8 cellular contexts compared by ENCODE assay signal in genomic region chr12:95943231-95943842, GRCh38. TPM values are rescaled to one million over a fixed set of nuclear protein-coding genes. Genes with fewer than 3 reads are reported as not detected.
DNase-seq lines count a peak whose midpoint lies in the region; ATAC-seq and TF ChIP-seq lines count a peak whose summit lies in the region.

AMDHD1 (plus strand) TSS chr12:95943331; CDS start chr12:95943399, 68 bp downstream.

- H3K9me3 ChIP-seq in NT2/D1 (ENCODE audit: insufficient read depth, low read length) (no peaks in the 10 kb centered on the region), suprapubic skin (no peaks in the 10 kb centered on the region)

- H3K9me3 Mint-ChIP-seq in nephron progenitor cell: peaks cover 8% of the 10 kb centered on the region

- WGBS in suprapubic skin: 0% methylated on average over 11 of the region's 48 CpGs

- H3K36me3 ChIP-seq in NT2/D1 (ENCODE audit: insufficient read depth, insufficient read length, low read length) (no peaks in the 10 kb centered on the region), suprapubic skin (no peaks in the 10 kb centered on the region)

- H3K4me1 Mint-ChIP-seq in nephron progenitor cell: peaks cover 16% of the 10 kb centered on the region

- DNase-seq in AG10803 (ENCODE audit: low read depth) (peak; percentile 40), NT2/D1 (ENCODE audit: low read depth, low spot score) (peak; percentile 56), activated T-helper 1 cell treated with Interleukin-2 at 50 U/mL for 16 hours (ENCODE audit: low read depth) (peak; percentile 56), fibroblast of mammary gland (ENCODE audit: low read depth) (peak; percentile 36), nephron progenitor cell (peak; percentile 77), suprapubic skin (ENCODE audit: low spot score in 2 of 2) (peak in 1 of 2 donors; percentile 67)

- peaks cover 24% of the 10 kb centered on the region for H3K27me3 Mint-ChIP-seq in nephron progenitor cell (ENCODE audit: low read depth, poor library complexity)

- TF ChIP-seq CTCF in AG10803 (conservative IDR thresholded peaks at IDR 0.05; ENCODE audit: low read length): peak; percentile 17
- no peak for TF ChIP-seq CTCF in fibroblast of mammary gland (conservative IDR thresholded peaks at IDR 0.05; ENCODE audit: control insufficient read depth, insufficient read depth, low read depth, low read length)
- no peak for TF ChIP-seq CTCF in nephron progenitor cell (IDR thresholded peaks at IDR 0.05)
- TF ChIP-seq CTCF in suprapubic skin (IDR thresholded peaks at IDR 0.05): peak in 1 of 2 donors; percentile 33

- TF ChIP-seq EP300 in suprapubic skin (IDR thresholded peaks at IDR 0.05): no peak

- peak within 1 kb of the TSS; percentile 92 for H3K9ac ChIP-seq in NT2/D1 (ENCODE audit: insufficient read length, low read depth)

- H3K4me1 ChIP-seq in NT2/D1 (ENCODE audit: insufficient read depth, insufficient read length): no peaks in the 10 kb centered on the region
- peaks cover 13% of the 10 kb centered on the region for H3K4me1 ChIP-seq in suprapubic skin

- H3K4me3 ChIP-seq in AG10803 (ENCODE audit: low read length) (peak within 1 kb of the TSS; percentile 62), NT2/D1 (ENCODE audit: insufficient read length, low read depth) (peak within 1 kb of the TSS; percentile 83), fibroblast of mammary gland (ENCODE audit: control insufficient read depth, low read depth, low read length) (peak within 1 kb of the TSS; percentile 69), suprapubic skin (peak within 1 kb of the TSS; percentile 92)

- H3K27me3 ChIP-seq in NT2/D1 (ENCODE audit: insufficient read depth, insufficient read length) (peaks cover 14% of the 10 kb centered on the region), suprapubic skin (no peaks in the 10 kb centered on the region)

- H3K4me3 Mint-ChIP-seq in nephron progenitor cell: peak within 1 kb of the TSS; percentile 94

- no peaks in the 10 kb centered on the region for H3K36me3 Mint-ChIP-seq in nephron progenitor cell (ENCODE audit: low read depth)

- ATAC-seq in GM18907 (IDR thresholded peaks at IDR 0.05; ENCODE audit: unreplicated experiment) (peak; percentile 80), HG03135 (IDR thresholded peaks at IDR 0.05; ENCODE audit: unreplicated experiment) (peak; percentile 61)

- peak within 1 kb of the TSS; percentile 8 for H3K27ac Mint-ChIP-seq in nephron progenitor cell

- no peak for TF ChIP-seq POLR2A in suprapubic skin (IDR thresholded peaks at IDR 0.05)

- H3K27ac ChIP-seq in suprapubic skin: peak within 1 kb of the TSS; percentile 86

RNA-seq across cellular contexts. Expression of gene AMDHD1, which starts in this region (rescaled TPM):
- total RNA-seq in suprapubic skin: 1 to 10 TPM in 2 of 4 donors, under 1 TPM in 2; 0.73 to 1.8 (median 1.2) TPM
